ENCODE assay signal across 15 cellular contexts in genomic region chr1:202411421-202411820, GRCh38.
DNase-seq lines count a peak whose midpoint lies in the region; ATAC-seq and TF ChIP-seq lines count a peak whose summit lies in the region.
"Had no signal": no experiment of that assay in that cellular context is flagged by ENCODE, and none has a peak within 500 bp of the region (broad histone marks: within the 10 kb centered on the region; RNA-seq: fewer than 3 reads in every experiment).

No MANE protein-coding gene starts in this region.

- H3F3A ChIP-seq in MM.1S (ENCODE audit: insufficient read depth, low read length) = peaks cover 14% of the 10 kb centered on the region

- H3K4me1 ChIP-seq in MM.1S (ENCODE audit: low read length) (peaks cover 21% of the 10 kb centered on the region), parathyroid adenoma (no peaks in the 10 kb centered on the region), transverse colon (peaks cover 0 to 9% (median 0%) of the 10 kb centered on the region in 4 donors)

- H3K27ac ChIP-seq in MM.1S (ENCODE audit: low read length) (peak overlapping the region; percentile 71; the same call in 1 of the 2 replicates), cingulate gyrus (ENCODE audit: low read depth, low read length) (peak overlapping the region; percentile 79), parathyroid adenoma (peak overlapping the region; percentile 59), transverse colon (no peak overlapping the region)
- H3K27ac ChIP-seq: skin epidermis had no signal

- H3K9me3 ChIP-seq in MM.1S (replicated peaks; ENCODE audit: insufficient read depth, low read length) (no peaks in the 10 kb centered on the region), parathyroid adenoma (ENCODE audit: control insufficient read depth, low read length) (no peaks in the 10 kb centered on the region), transverse colon (no peaks in the 10 kb centered on the region)

- TF ChIP-seq EP300 in transverse colon (IDR thresholded peaks at IDR 0.05; ENCODE audit: low read depth) = no peak

- H3K79me2 ChIP-seq in MM.1S (ENCODE audit: low read length) = peaks cover 40% of the 10 kb centered on the region
- no peaks in the 10 kb centered on the region for H3K79me2 ChIP-seq in parathyroid adenoma

- in situ Hi-C loops in transverse colon (cut with MboI; ENCODE audit: low pct_ligation_motif_present in 1 of 4, low pct_unique_long_range_greater_than_20kb in 1 of 4, low sequenced_read_pairs in 3 of 4) = no loop called here

- no peak overlapping the region for H3K9ac ChIP-seq in MM.1S (ENCODE audit: low read length)
- H3K9ac ChIP-seq in parathyroid adenoma = no peak overlapping the region

- H3K9me2 ChIP-seq in MM.1S (replicated peaks; ENCODE audit: insufficient read depth, low read length) = no peaks in the 10 kb centered on the region

- H3K36me3 ChIP-seq in MM.1S (replicated peaks; ENCODE audit: insufficient read depth, low read length) = no peaks in the 10 kb centered on the region
- H3K36me3 ChIP-seq in parathyroid adenoma (ENCODE audit: control insufficient read depth, insufficient read depth, low read length) = no peaks in the 10 kb centered on the region
- no peaks in the 10 kb centered on the region for H3K36me3 ChIP-seq in transverse colon

- intact Hi-C loops in transverse colon (cut with DNase I; ENCODE audit: low total_unique reads) = no loop called here

- H3K4me2 ChIP-seq in MM.1S (ENCODE audit: low read depth, low read length) (peak overlapping the region; percentile 73; the same call in 1 of the 2 replicates), parathyroid adenoma (ENCODE audit: low read length) (no peak overlapping the region)

- H2AFZ ChIP-seq in MM.1S (ENCODE audit: low read length) (0 out of 2 replicates have a peak overlapping the region, but pooled peaks have one; percentile 10), parathyroid adenoma (no peak overlapping the region)

- no peaks in the 10 kb centered on the region for H3K27me3 ChIP-seq in MM.1S (replicated peaks; ENCODE audit: insufficient read depth, low read length)
- H3K27me3 ChIP-seq in parathyroid adenoma (ENCODE audit: control insufficient read depth, insufficient read depth, low read length) = no peaks in the 10 kb centered on the region
- no peaks in the 10 kb centered on the region for H3K27me3 ChIP-seq in transverse colon

- TF ChIP-seq CTCF in MM.1S (IDR thresholded peaks at IDR 0.05; ENCODE audit: low read length) = no peak
- no peak for TF ChIP-seq CTCF in parathyroid adenoma (IDR thresholded peaks at IDR 0.05)
- no peak for TF ChIP-seq CTCF in transverse colon (IDR thresholded peaks at IDR 0.05)

- H3K4me3 ChIP-seq in MM.1S (ENCODE audit: low read length) (no peak overlapping the region), parathyroid adenoma (ENCODE audit: low read depth, low read length) (no peak overlapping the region), transverse colon (no peak overlapping the region)
- H3K4me3 ChIP-seq: skin epidermis had no signal

- no peak for TF ChIP-seq POLR2A in transverse colon (IDR thresholded peaks at IDR 0.05)

- ATAC-seq in HG02759 (IDR thresholded peaks at IDR 0.05; ENCODE audit: unreplicated experiment) = no peak
- ATAC-seq: HepG2 had no signal

- DNase-seq in D341Med (ENCODE audit: low spot score) (peak; percentile 17), MM.1S (no peak), GF-D8 (lab: John Stamatoyannopoulos, UW) (no peak), transverse colon (no peak)
- no peak for DNase-seq in stimulated activated naive CD4-positive, alpha-beta T cell (lab: John Stamatoyannopoulos, UW)
- DNase-seq: activated CD8-positive, alpha-beta memory T cell treated with anti-CD3 and anti-CD28 coated beads, Interleukin-2, amount 50 U/mL, for 4 hours; activated naive CD4-positive, alpha-beta T cell; COR-L47; effector CD4-positive, alpha-beta T cell; NCI-H2107 had no signal

- H4K20me1 ChIP-seq in MM.1S (ENCODE audit: insufficient read depth, low read length) = no peaks in the 10 kb centered on the region

Comparison
In these comparisons a context has a peak if more than half of its experiments do, and no peak if none do; other contexts are left out.
1. H3K27ac ChIP-seq: peak in MM.1S (single experiment), cingulate gyrus (single experiment) and parathyroid adenoma (single experiment); none in transverse colon (0 of 4).